Comparison of ENCODE assay signal across 35 cellular contexts in genomic region chr5:43569236-43569635, GRCh38.
"Had no signal": no experiment of that assay in that cellular context is flagged by ENCODE, and none has a peak within 500 bp of the region (broad histone marks: within the 10 kb centered on the region; RNA-seq: fewer than 3 reads in every experiment).

No MANE protein-coding gene starts in this region.

- H3K27me3 Mint-ChIP-seq: activated B cell treated with CpG ODN at 0.5 μM for 24 hours; activated naive CD4-positive, alpha-beta T cell treated with anti-CD3 and anti-CD28 coated beads, Interleukin-2, amount 50 U/mL, for 24 hours; activated naive CD8-positive, alpha-beta T cell treated with anti-CD3 and anti-CD28 coated beads for 36 hours; activated naive CD8-positive, alpha-beta T cell treated with anti-CD3 and anti-CD28 coated beads, Interleukin-2, amount 50 U/mL, for 24 hours; activated T-helper 17 cell treated with anti-CD3 and anti-CD28 coated beads, Interleukin-2, amount 50 U/mL, for 72 hours; effector memory CD8-positive, alpha-beta T cell; T-helper 17 cell had no signal

- FAIRE-seq: colon had no signal

- H3K9me3 ChIP-seq: adrenal gland, body of pancreas, esophagus muscularis mucosa, gastrocnemius medialis, heart left ventricle had no signal

- H3K36me3 ChIP-seq: adrenal gland, esophagus muscularis mucosa, gastrocnemius medialis, heart left ventricle, WERI-Rb-1 had no signal

- H3K27ac ChIP-seq: adrenal gland, body of pancreas, foreskin keratinocyte, gastrocnemius medialis, WERI-Rb-1 had no signal

- H3K4me1 Mint-ChIP-seq: activated B cell treated with CpG ODN at 0.5 μM for 24 hours; activated naive CD4-positive, alpha-beta T cell treated with anti-CD3 and anti-CD28 coated beads, Interleukin-2, amount 50 U/mL, for 24 hours; activated T-helper 17 cell treated with anti-CD3 and anti-CD28 coated beads, Interleukin-2, amount 50 U/mL, for 72 hours; T-helper 17 cell had no signal

- ATAC-seq: activated CD4-positive, CD25-positive, alpha-beta regulatory T cell treated with anti-CD3 and anti-CD28 coated beads, Interleukin-2, amount 50 U/mL, for 24 hours; activated CD8-positive, alpha-beta T cell treated with anti-CD3 and anti-CD28 coated beads for 36 hours; activated naive CD8-positive, alpha-beta T cell treated with anti-CD3 and anti-CD28 coated beads, Interleukin-2, amount 50 U/mL, for 24 hours; activated T-cell treated with anti-CD3 and anti-CD28 coated beads, Interleukin-2, amount 50 U/mL, for 4 hours; activated T-helper 17 cell treated with anti-CD3 and anti-CD28 coated beads, Interleukin-2, amount 50 U/mL, for 72 hours; body of pancreas; effector memory CD8-positive, alpha-beta T cell; foreskin keratinocyte; gastrocnemius medialis; T-helper 17 cell had no signal

- H3K27ac Mint-ChIP-seq: activated B cell treated with CpG ODN at 0.5 μM for 24 hours; activated CD8-positive, alpha-beta T cell treated with anti-CD3 and anti-CD28 coated beads for 36 hours; activated naive CD4-positive, alpha-beta T cell treated with anti-CD3 and anti-CD28 coated beads, Interleukin-2, amount 50 U/mL, for 24 hours; activated naive CD8-positive, alpha-beta T cell treated with anti-CD3 and anti-CD28 coated beads for 36 hours; activated naive CD8-positive, alpha-beta T cell treated with anti-CD3 and anti-CD28 coated beads, Interleukin-2, amount 50 U/mL, for 24 hours; activated T-helper 17 cell treated with anti-CD3 and anti-CD28 coated beads, Interleukin-2, amount 50 U/mL, for 72 hours; effector memory CD8-positive, alpha-beta T cell; T-helper 17 cell; T-helper 2 cell treated with Interferon-gamma antibody and Interleukin-4, amounts not matched to agents 5 μg/mL and 100 μg/mL, for 36 hours had no signal

- H3K27me3 ChIP-seq: adrenal gland, body of pancreas, esophagus muscularis mucosa, foreskin keratinocyte, gastrocnemius medialis, heart left ventricle had no signal

- H3K4me3 ChIP-seq: adrenal gland, body of pancreas, esophagus muscularis mucosa, gastrocnemius medialis, heart left ventricle had no signal

- DNase-seq: activated B cell treated with CpG ODN at 0.5 μM for 24 hours; activated CD4-positive, alpha-beta T cell treated with anti-CD3 and anti-CD28 coated beads for 48 hours; activated CD4-positive, alpha-beta T cell treated with anti-CD3 and anti-CD28 coated beads, Interleukin-2, amount 50 U/mL, for 1 hour; activated CD4-positive, alpha-beta T cell treated with anti-CD3 and anti-CD28 coated beads, Interleukin-2, amount 50 U/mL, for 48 hours; activated CD8-positive, alpha-beta memory T cell treated with anti-CD3 and anti-CD28 coated beads for 24 hours; activated CD8-positive, alpha-beta T cell treated with anti-CD3 and anti-CD28 coated beads for 36 hours; activated effector memory CD4-positive, alpha-beta T cell treated with Interleukin-2 at 50 U/mL for 16 hours; activated gamma-delta T cell treated with Interleukin-2 at 50 U/mL for 16 hours; activated naive CD4-positive, alpha-beta T cell treated with Interleukin-2 at 50 U/mL for 16 hours; activated naive CD8-positive, alpha-beta T cell treated with anti-CD3 and anti-CD28 coated beads for 36 hours; activated naive CD8-positive, alpha-beta T cell treated with anti-CD3 and anti-CD28 coated beads, Interleukin-2, amount 50 U/mL, for 24 hours; activated T-cell treated with anti-CD3 and anti-CD28 coated beads, Interleukin-2, amount 50 U/mL, for 4 hours; adrenal gland; amygdala; aorta; body of pancreas; caudate nucleus; cortex of kidney; dermis blood vessel endothelial cell; effector CD4-positive, alpha-beta T cell; effector memory CD8-positive, alpha-beta T cell; erythroblast; foreskin keratinocyte; gastrocnemius medialis; glutamatergic neuron; heart left ventricle; T-helper 17 cell; T1000; WERI-Rb-1 had no signal

- H3K4me1 ChIP-seq: body of pancreas had no signal

- H3K36me3 Mint-ChIP-seq: activated naive CD4-positive, alpha-beta T cell treated with anti-CD3 and anti-CD28 coated beads, Interleukin-2, amount 50 U/mL, for 24 hours; activated naive CD8-positive, alpha-beta T cell treated with anti-CD3 and anti-CD28 coated beads for 36 hours had no signal

- H3K4me3 Mint-ChIP-seq: activated B cell treated with CpG ODN at 0.5 μM for 24 hours; activated CD8-positive, alpha-beta T cell treated with anti-CD3 and anti-CD28 coated beads for 36 hours; activated naive CD4-positive, alpha-beta T cell treated with anti-CD3 and anti-CD28 coated beads, Interleukin-2, amount 50 U/mL, for 24 hours; activated naive CD8-positive, alpha-beta T cell treated with anti-CD3 and anti-CD28 coated beads for 36 hours; activated naive CD8-positive, alpha-beta T cell treated with anti-CD3 and anti-CD28 coated beads, Interleukin-2, amount 50 U/mL, for 24 hours; activated T-cell treated with anti-CD3 and anti-CD28 coated beads, Interleukin-2, amount 50 U/mL, for 4 hours; activated T-helper 17 cell treated with anti-CD3 and anti-CD28 coated beads, Interleukin-2, amount 50 U/mL, for 72 hours; effector memory CD8-positive, alpha-beta T cell; T-helper 17 cell; T-helper 2 cell treated with Interferon-gamma antibody and Interleukin-4, amounts not matched to agents 5 μg/mL and 100 μg/mL, for 36 hours had no signal

- H3K9me3 Mint-ChIP-seq: activated B cell treated with CpG ODN at 0.5 μM for 24 hours; activated CD8-positive, alpha-beta T cell treated with anti-CD3 and anti-CD28 coated beads for 36 hours; activated naive CD4-positive, alpha-beta T cell treated with anti-CD3 and anti-CD28 coated beads, Interleukin-2, amount 50 U/mL, for 24 hours; activated naive CD8-positive, alpha-beta T cell treated with anti-CD3 and anti-CD28 coated beads for 36 hours; activated T-cell treated with anti-CD3 and anti-CD28 coated beads, Interleukin-2, amount 50 U/mL, for 4 hours; activated T-helper 17 cell treated with anti-CD3 and anti-CD28 coated beads, Interleukin-2, amount 50 U/mL, for 72 hours; effector memory CD8-positive, alpha-beta T cell; T-helper 2 cell treated with Interferon-gamma antibody and Interleukin-4, amounts not matched to agents 5 μg/mL and 100 μg/mL, for 36 hours had no signal
